ENCODE assay signal across 20 cellular contexts in genomic region chr12:77685906-77686305, GRCh38.
"Had no signal": no experiment of that assay in that cellular context is flagged by ENCODE, and none has a peak within 500 bp of the region (broad histone marks: within the 10 kb centered on the region; RNA-seq: fewer than 3 reads in every experiment).

No MANE protein-coding gene starts in this region.

- DNase-seq: cortex of kidney; effector memory CD8-positive, alpha-beta T cell; esophagus squamous epithelium; gastrocnemius medialis; head of caudate nucleus; naive thymus-derived CD4-positive, alpha-beta T cell; right lobe of liver; stimulated activated CD4-positive, alpha-beta T cell treated with anti-CD3 and anti-CD28 coated beads, Interleukin-2, amount 100 ng/mL, for 24 hours; stimulated activated CD4-positive, alpha-beta T cell treated with anti-CD3 and anti-CD28 coated beads, Interleukin-4, amount 100 ng/mL, for 24 hours; stimulated activated naive CD8-positive, alpha-beta T cell treated with anti-CD3 and anti-CD28 coated beads, Interleukin-15, Interleukin-2, amounts not matched to agents 100 U/mL and 50 U/mL, for 24 hours; testis; tibial artery had no signal

- H3K27me3 Mint-ChIP-seq: effector memory CD8-positive, alpha-beta T cell; memory B cell; naive thymus-derived CD4-positive, alpha-beta T cell; progenitor cell of endocrine pancreas; stimulated activated memory B cell treated with anti-CD40 and anti-IgM and Interleukin-4, amounts not matched to agents 10 μg/mL and 1 μg/mL and 100 μg/mL, for 72 hours had no signal

- H3K36me3 Mint-ChIP-seq: memory B cell; naive thymus-derived CD4-positive, alpha-beta T cell; neural progenitor cell; stimulated activated memory B cell treated with anti-CD40 and anti-IgM and Interleukin-4, amounts not matched to agents 10 μg/mL and 1 μg/mL and 100 μg/mL, for 72 hours; type B pancreatic cell had no signal

- H3K27ac ChIP-seq: esophagus squamous epithelium, gastrocnemius medialis, neural progenitor cell, parathyroid adenoma, right lobe of liver, testis, tibial artery had no signal

- H3K9ac ChIP-seq: neural progenitor cell, parathyroid adenoma had no signal

- H3K4me3 Mint-ChIP-seq: effector memory CD8-positive, alpha-beta T cell; memory B cell; naive thymus-derived CD4-positive, alpha-beta T cell; neural progenitor cell; stimulated activated memory B cell treated with anti-CD40 and anti-IgM and Interleukin-4, amounts not matched to agents 10 μg/mL and 1 μg/mL and 100 μg/mL, for 72 hours; type B pancreatic cell had no signal

- H3K4me1 Mint-ChIP-seq: memory B cell; naive thymus-derived CD4-positive, alpha-beta T cell; stimulated activated memory B cell treated with anti-CD40 and anti-IgM and Interleukin-4, amounts not matched to agents 10 μg/mL and 1 μg/mL and 100 μg/mL, for 72 hours had no signal

- ATAC-seq: effector memory CD8-positive, alpha-beta T cell; naive thymus-derived CD4-positive, alpha-beta T cell; stimulated activated memory B cell treated with anti-CD40 and anti-IgM and Interleukin-4, amounts not matched to agents 10 μg/mL and 1 μg/mL and 100 μg/mL, for 72 hours; stimulated activated naive CD8-positive, alpha-beta T cell treated with anti-CD3 and anti-CD28 coated beads, Interleukin-15, Interleukin-2, amounts not matched to agents 100 U/mL and 50 U/mL, for 24 hours had no signal

- H3K27ac Mint-ChIP-seq: effector memory CD8-positive, alpha-beta T cell; memory B cell; naive thymus-derived CD4-positive, alpha-beta T cell; neural progenitor cell; stimulated activated memory B cell treated with anti-CD40 and anti-IgM and Interleukin-4, amounts not matched to agents 10 μg/mL and 1 μg/mL and 100 μg/mL, for 72 hours had no signal

- H3K9me3 Mint-ChIP-seq: memory B cell; nephron; neural progenitor cell; stimulated activated memory B cell treated with anti-CD40 and anti-IgM and Interleukin-4, amounts not matched to agents 10 μg/mL and 1 μg/mL and 100 μg/mL, for 72 hours; type B pancreatic cell had no signal

- H3K4me3 ChIP-seq: esophagus squamous epithelium, gastrocnemius medialis, lung, neural progenitor cell, right lobe of liver, testis, tibial artery had no signal

- H3K9me3 ChIP-seq: esophagus squamous epithelium, gastrocnemius medialis, right lobe of liver, testis, tibial artery had no signal

- H3K36me3 ChIP-seq: esophagus squamous epithelium, gastrocnemius medialis, neural progenitor cell, right lobe of liver, tibial artery had no signal
